ENCODE assay signal across 1 cellular context in the genomic region with DNA sequence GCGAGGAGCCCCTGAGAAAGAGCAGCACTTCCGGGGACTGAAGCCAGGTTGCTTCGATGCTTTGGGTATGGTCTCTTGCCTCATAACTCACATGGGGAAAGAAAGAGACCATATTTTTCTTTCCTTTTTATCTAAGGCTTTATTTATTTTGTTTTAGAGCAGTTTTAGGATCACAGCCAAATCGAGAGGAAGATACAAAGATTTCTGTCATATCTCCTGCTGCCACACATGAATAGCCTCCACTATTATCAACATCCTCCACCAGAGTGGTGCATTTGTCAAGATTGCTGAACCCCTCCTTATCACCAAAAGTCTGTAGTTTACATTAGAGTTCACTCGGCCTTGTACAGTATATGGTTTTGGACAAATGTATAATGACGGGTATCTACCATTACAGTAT.
TF ChIP-seq lines count a peak whose summit lies in the region.

No MANE protein-coding gene starts in this region.

TF ChIP-seq in K562, 482 proteins besides CTCF, POLR2A, EP300 and RAD21 (continued from another document and continues in another):
- TF ChIP-seq, protein P1, sequence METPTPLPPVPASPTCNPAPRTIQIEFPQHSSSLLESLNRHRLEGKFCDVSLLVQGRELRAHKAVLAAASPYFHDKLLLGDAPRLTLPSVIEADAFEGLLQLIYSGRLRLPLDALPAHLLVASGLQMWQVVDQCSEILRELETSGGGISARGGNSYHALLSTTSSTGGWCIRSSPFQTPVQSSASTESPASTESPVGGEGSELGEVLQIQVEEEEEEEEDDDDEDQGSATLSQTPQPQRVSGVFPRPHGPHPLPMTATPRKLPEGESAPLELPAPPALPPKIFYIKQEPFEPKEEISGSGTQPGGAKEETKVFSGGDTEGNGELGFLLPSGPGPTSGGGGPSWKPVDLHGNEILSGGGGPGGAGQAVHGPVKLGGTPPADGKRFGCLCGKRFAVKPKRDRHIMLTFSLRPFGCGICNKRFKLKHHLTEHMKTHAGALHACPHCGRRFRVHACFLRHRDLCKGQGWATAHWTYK (CRISPR knock-in tag; IDR thresholded peaks at IDR 0.05): no peak
- TF ChIP-seq ZNF445 (CRISPR knock-in tag; IDR thresholded peaks at IDR 0.05; ENCODE audit: low read depth) (no peak), CREM (IDR thresholded peaks at IDR 0.05; ENCODE audit: low read depth) (peak; percentile 53), IRF2 (CRISPR knock-in tag; IDR thresholded peaks at IDR 0.05) (no peak), ZNF830 (CRISPR knock-in tag; IDR thresholded peaks at IDR 0.05) (no peak), ETV1 (tag; conservative IDR thresholded peaks at IDR 0.05; ENCODE audit: low read depth) (no peak; the same call in 1 of the 2 replicates), C11orf30 (IDR thresholded peaks at IDR 0.05; ENCODE audit: low read depth) (no peak), SNIP1 (IDR thresholded peaks at IDR 0.05; ENCODE audit: low read depth) (no peak), ILK (tag; IDR thresholded peaks at IDR 0.05; ENCODE audit: borderline replicate concordance, low read depth) (no peak), KAT7 (CRISPR knock-in tag; IDR thresholded peaks at IDR 0.05; ENCODE audit: borderline replicate concordance) (no peak), ZNF24 (IDR thresholded peaks at IDR 0.05) (no peak), ZNF311 (CRISPR knock-in tag; IDR thresholded peaks at IDR 0.05) (no peak), ZNF217 (CRISPR knock-in tag; IDR thresholded peaks at IDR 0.05) (no peak), RBFOX2 (IDR thresholded peaks at IDR 0.05; ENCODE audit: low read depth, low read length) (no peak), NR3C1 (CRISPR knock-in tag; IDR thresholded peaks at IDR 0.05) (no peak), ZNF324 (CRISPR knock-in tag; IDR thresholded peaks at IDR 0.05) (no peak), PYGO2 (tag; IDR thresholded peaks at IDR 0.05) (peak; percentile 30; the same call in 1 of the 2 replicates), SRSF9 (IDR thresholded peaks at IDR 0.05; ENCODE audit: borderline replicate concordance, low read depth, low read length) (no peak), ZBTB8A (IDR thresholded peaks at IDR 0.05; ENCODE audit: partially characterized antibody) (no peak), ZNF134 (CRISPR knock-in tag; conservative IDR thresholded peaks at IDR 0.05) (no peak), HDAC6 (IDR thresholded peaks at IDR 0.05; ENCODE audit: low read depth, low read length) (no peak), TEAD1 (CRISPR knock-in tag; IDR thresholded peaks at IDR 0.05) (no peak), ZBTB17 (CRISPR knock-in tag; IDR thresholded peaks at IDR 0.05) (no peak)
- TF ChIP-seq, protein P2, sequence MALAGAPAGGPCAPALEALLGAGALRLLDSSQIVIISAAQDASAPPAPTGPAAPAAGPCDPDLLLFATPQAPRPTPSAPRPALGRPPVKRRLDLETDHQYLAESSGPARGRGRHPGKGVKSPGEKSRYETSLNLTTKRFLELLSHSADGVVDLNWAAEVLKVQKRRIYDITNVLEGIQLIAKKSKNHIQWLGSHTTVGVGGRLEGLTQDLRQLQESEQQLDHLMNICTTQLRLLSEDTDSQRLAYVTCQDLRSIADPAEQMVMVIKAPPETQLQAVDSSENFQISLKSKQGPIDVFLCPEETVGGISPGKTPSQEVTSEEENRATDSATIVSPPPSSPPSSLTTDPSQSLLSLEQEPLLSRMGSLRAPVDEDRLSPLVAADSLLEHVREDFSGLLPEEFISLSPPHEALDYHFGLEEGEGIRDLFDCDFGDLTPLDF (CRISPR knock-in tag; IDR thresholded peaks at IDR 0.05): no peak
- TF ChIP-seq, protein P3, sequence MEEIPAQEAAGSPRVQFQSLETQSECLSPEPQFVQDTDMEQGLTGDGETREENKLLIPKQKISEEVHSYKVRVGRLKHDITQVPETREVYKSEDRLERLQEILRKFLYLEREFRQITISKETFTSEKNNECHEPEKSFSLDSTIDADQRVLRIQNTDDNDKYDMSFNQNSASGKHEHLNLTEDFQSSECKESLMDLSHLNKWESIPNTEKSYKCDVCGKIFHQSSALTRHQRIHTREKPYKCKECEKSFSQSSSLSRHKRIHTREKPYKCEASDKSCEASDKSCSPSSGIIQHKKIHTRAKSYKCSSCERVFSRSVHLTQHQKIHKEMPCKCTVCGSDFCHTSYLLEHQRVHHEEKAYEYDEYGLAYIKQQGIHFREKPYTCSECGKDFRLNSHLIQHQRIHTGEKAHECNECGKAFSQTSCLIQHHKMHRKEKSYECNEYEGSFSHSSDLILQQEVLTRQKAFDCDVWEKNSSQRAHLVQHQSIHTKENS (CRISPR knock-in tag; IDR thresholded peaks at IDR 0.05): no peak
- TF ChIP-seq, protein P4, sequence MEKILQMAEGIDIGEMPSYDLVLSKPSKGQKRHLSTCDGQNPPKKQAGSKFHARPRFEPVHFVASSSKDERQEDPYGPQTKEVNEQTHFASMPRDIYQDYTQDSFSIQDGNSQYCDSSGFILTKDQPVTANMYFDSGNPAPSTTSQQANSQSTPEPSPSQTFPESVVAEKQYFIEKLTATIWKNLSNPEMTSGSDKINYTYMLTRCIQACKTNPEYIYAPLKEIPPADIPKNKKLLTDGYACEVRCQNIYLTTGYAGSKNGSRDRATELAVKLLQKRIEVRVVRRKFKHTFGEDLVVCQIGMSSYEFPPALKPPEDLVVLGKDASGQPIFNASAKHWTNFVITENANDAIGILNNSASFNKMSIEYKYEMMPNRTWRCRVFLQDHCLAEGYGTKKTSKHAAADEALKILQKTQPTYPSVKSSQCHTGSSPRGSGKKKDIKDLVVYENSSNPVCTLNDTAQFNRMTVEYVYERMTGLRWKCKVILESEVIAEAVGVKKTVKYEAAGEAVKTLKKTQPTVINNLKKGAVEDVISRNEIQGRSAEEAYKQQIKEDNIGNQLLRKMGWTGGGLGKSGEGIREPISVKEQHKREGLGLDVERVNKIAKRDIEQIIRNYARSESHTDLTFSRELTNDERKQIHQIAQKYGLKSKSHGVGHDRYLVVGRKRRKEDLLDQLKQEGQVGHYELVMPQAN (IDR thresholded peaks at IDR 0.05; ENCODE audit: borderline replicate concordance): no peak
- TF ChIP-seq, protein P5, sequence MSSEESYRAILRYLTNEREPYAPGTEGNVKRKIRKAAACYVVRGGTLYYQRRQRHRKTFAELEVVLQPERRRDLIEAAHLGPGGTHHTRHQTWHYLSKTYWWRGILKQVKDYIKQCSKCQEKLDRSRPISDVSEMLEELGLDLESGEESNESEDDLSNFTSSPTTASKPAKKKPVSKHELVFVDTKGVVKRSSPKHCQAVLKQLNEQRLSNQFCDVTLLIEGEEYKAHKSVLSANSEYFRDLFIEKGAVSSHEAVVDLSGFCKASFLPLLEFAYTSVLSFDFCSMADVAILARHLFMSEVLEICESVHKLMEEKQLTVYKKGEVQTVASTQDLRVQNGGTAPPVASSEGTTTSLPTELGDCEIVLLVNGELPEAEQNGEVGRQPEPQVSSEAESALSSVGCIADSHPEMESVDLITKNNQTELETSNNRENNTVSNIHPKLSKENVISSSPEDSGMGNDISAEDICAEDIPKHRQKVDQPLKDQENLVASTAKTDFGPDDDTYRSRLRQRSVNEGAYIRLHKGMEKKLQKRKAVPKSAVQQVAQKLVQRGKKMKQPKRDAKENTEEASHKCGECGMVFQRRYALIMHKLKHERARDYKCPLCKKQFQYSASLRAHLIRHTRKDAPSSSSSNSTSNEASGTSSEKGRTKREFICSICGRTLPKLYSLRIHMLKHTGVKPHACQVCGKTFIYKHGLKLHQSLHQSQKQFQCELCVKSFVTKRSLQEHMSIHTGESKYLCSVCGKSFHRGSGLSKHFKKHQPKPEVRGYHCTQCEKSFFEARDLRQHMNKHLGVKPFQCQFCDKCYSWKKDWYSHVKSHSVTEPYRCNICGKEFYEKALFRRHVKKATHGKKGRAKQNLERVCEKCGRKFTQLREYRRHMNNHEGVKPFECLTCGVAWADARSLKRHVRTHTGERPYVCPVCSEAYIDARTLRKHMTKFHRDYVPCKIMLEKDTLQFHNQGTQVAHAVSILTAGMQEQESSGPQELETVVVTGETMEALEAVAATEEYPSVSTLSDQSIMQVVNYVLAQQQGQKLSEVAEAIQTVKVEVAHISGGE (CRISPR knock-in tag; IDR thresholded peaks at IDR 0.05): peak in 1 of 3 experiments; percentile 69; a peak in 1 of 6 replicates
- TF ChIP-seq, protein P6, sequence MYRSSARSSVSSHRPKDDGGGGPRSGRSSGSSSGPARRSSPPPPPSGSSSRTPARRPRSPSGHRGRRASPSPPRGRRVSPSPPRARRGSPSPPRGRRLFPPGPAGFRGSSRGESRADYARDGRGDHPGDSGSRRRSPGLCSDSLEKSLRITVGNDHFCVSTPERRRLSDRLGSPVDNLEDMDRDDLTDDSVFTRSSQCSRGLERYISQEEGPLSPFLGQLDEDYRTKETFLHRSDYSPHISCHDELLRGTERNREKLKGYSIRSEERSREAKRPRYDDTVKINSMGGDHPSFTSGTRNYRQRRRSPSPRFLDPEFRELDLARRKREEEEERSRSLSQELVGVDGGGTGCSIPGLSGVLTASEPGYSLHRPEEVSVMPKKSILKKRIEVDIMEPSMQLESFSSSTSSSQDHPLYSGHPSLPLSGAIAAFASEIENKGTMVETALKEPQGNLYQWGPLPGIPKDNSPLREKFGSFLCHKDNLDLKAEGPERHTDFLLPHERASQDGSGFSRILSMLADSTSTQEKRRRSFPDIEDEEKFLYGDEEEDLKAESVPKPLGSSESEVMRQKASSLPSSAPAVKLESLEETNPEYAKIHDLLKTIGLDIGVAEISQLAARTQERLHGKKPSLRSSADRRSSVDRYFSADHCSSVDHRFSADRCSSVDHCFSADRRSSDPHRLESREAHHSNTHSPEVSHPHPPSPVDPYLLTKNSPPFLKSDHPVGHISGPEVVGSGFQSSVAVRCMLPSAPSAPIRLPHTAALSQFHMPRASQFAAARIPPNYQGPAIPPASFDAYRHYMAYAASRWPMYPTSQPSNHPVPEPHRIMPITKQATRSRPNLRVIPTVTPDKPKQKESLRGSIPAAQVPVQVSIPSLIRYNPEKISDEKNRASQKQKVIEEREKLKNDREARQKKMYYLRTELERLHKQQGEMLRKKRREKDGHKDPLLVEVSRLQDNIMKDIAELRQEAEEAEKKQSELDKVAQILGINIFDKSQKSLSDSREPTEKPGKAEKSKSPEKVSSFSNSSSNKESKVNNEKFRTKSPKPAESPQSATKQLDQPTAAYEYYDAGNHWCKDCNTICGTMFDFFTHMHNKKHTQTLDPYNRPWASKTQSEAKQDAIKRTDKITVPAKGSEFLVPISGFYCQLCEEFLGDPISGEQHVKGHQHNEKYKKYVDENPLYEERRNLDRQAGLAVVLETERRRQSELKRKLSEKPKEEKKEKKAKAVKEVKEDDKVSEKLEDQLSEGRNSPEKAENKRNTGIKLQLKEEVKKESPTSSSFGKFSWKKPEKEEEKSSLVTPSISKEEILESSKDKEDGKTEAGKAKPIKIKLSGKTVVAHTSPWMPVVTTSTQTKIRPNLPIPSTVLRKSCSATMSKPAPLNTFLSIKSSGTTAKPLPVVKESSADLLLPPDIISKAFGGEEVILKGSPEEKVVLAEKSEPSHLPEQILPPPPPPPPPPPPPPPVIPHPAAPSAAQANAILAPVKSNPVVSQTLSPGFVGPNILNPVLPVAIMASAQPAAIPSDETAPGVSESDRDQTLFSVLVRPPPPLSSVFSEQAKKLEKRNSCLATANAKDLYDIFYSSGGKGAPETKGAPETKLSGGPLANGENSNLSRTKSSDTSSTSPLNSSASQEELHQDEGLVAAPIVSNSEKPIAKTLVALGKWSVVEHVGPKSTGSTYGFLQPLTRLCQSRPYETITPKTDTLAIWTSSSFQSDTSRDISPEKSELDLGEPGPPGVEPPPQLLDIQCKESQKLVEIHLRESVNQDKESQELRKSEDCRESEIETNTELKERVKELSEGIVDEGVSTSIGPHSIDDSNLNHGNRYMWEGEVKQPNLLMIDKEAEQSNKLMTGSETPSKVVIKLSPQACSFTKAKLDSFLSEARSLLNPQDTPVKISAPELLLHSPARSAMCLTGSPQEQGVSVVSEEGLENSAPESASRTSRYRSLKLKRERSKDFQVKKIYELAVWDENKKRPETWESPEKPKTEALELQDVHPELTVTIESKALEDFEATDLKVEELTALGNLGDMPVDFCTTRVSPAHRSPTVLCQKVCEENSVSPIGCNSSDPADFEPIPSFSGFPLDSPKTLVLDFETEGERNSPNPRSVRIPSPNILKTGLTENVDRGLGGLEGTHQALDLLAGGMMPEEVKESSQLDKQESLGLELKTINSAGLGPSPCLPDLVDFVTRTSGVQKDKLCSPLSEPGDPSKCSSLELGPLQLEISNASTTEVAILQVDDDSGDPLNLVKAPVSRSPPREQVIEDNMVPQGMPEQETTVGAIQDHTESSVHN (IDR thresholded peaks at IDR 0.05; ENCODE audit: borderline replicate concordance in 1 of 2, low read depth in 1 of 2): no peak
- TF ChIP-seq, protein P7, sequence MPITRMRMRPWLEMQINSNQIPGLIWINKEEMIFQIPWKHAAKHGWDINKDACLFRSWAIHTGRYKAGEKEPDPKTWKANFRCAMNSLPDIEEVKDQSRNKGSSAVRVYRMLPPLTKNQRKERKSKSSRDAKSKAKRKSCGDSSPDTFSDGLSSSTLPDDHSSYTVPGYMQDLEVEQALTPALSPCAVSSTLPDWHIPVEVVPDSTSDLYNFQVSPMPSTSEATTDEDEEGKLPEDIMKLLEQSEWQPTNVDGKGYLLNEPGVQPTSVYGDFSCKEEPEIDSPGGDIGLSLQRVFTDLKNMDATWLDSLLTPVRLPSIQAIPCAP (CRISPR knock-in tag; IDR thresholded peaks at IDR 0.05; ENCODE audit: borderline replicate concordance): no peak
- TF ChIP-seq, protein P8, sequence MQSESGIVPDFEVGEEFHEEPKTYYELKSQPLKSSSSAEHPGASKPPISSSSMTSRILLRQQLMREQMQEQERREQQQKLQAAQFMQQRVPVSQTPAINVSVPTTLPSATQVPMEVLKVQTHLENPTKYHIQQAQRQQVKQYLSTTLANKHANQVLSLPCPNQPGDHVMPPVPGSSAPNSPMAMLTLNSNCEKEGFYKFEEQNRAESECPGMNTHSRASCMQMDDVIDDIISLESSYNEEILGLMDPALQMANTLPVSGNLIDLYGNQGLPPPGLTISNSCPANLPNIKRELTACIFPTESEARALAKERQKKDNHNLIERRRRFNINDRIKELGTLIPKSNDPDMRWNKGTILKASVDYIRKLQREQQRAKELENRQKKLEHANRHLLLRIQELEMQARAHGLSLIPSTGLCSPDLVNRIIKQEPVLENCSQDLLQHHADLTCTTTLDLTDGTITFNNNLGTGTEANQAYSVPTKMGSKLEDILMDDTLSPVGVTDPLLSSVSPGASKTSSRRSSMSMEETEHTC (IDR thresholded peaks at IDR 0.05): no peak
- TF ChIP-seq, protein P9, sequence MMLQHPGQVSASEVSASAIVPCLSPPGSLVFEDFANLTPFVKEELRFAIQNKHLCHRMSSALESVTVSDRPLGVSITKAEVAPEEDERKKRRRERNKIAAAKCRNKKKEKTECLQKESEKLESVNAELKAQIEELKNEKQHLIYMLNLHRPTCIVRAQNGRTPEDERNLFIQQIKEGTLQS (IDR thresholded peaks at IDR 0.05): no peak
- TF ChIP-seq, protein P9 (CRISPR knock-in tag; conservative IDR thresholded peaks at IDR 0.05): no peak
